12 cellular contexts compared by ENCODE assay signal in genomic region chr16:8878523-8878911, GRCh38. TPM values are rescaled to one million over a fixed set of nuclear protein-coding genes. Genes with fewer than 3 reads are reported as not detected.
DNase-seq lines count a peak whose midpoint lies in the region; ATAC-seq and TF ChIP-seq lines count a peak whose summit lies in the region.
"Had no signal": no experiment of that assay in that cellular context is flagged by ENCODE, and none has a peak within 500 bp of the region (broad histone marks: within the 10 kb centered on the region; RNA-seq: fewer than 3 reads in every experiment).

No MANE protein-coding gene starts in this region.

- H3K27me3 Mint-ChIP-seq in HFFc6 (ENCODE audit: insufficient read depth), result no peaks in the 10 kb centered on the region
- no peaks in the 10 kb centered on the region for H3K27me3 Mint-ChIP-seq in activated T-helper 17 cell treated with anti-CD3 and anti-CD28 coated beads, Interleukin-2, amount 50 U/mL, for 72 hours
- no peaks in the 10 kb centered on the region for H3K27me3 Mint-ChIP-seq in activated CD4-positive, alpha-beta T cell treated with anti-CD3 and anti-CD28 coated beads, Interleukin-2, amount 10 ng/mL, durations not matched to agents 24 days and 14 days

- intact Hi-C loops in activated CD4-positive, alpha-beta T cell treated with anti-CD3 and anti-CD28 coated beads, Interleukin-2, amount 10 ng/mL, durations not matched to agents 24 days and 14 days (cut with micrococcal nuclease), result no loop called here

- TF ChIP-seq CTCF in HFFc6 (IDR thresholded peaks at IDR 0.05), result no peak

- peaks cover 29% of the 10 kb centered on the region for H3K4me1 Mint-ChIP-seq in HFFc6 (ENCODE audit: low read depth)
- H3K4me1 Mint-ChIP-seq in activated T-helper 17 cell treated with anti-CD3 and anti-CD28 coated beads, Interleukin-2, amount 50 U/mL, for 72 hours, result no peaks in the 10 kb centered on the region
- H3K4me1 Mint-ChIP-seq in stimulated activated effector memory CD8-positive, alpha-beta T cell treated with anti-CD3 and anti-CD28 coated beads, Interleukin-12 subunit alpha, Interleukin-12 subunit beta, amount 100 ng/mL, for 72 hours, result peaks cover 10% of the 10 kb centered on the region
- peaks cover 9% of the 10 kb centered on the region for H3K4me1 Mint-ChIP-seq in activated CD4-positive, alpha-beta T cell treated with anti-CD3 and anti-CD28 coated beads, Interleukin-2, amount 10 ng/mL, durations not matched to agents 24 days and 14 days

- no peaks in the 10 kb centered on the region for H3K9me3 Mint-ChIP-seq in HFFc6
- no peaks in the 10 kb centered on the region for H3K9me3 Mint-ChIP-seq in activated T-helper 17 cell treated with anti-CD3 and anti-CD28 coated beads, Interleukin-2, amount 50 U/mL, for 72 hours
- H3K9me3 Mint-ChIP-seq in stimulated activated effector memory CD8-positive, alpha-beta T cell treated with anti-CD3 and anti-CD28 coated beads, Interleukin-12 subunit alpha, Interleukin-12 subunit beta, amount 100 ng/mL, for 72 hours, result no peaks in the 10 kb centered on the region
- H3K9me3 Mint-ChIP-seq in activated CD4-positive, alpha-beta T cell treated with anti-CD3 and anti-CD28 coated beads, Interleukin-2, amount 10 ng/mL, durations not matched to agents 24 days and 14 days, result no peaks in the 10 kb centered on the region

- no peak for ATAC-seq in activated T-helper 17 cell treated with anti-CD3 and anti-CD28 coated beads, Interleukin-2, amount 50 U/mL, for 72 hours (replicated peaks)
- no peak for ATAC-seq in stimulated activated effector memory CD8-positive, alpha-beta T cell treated with anti-CD3 and anti-CD28 coated beads, Interleukin-12 subunit alpha, Interleukin-12 subunit beta, amount 100 ng/mL, for 72 hours
- ATAC-seq in GM21381 (IDR thresholded peaks at IDR 0.05; ENCODE audit: unreplicated experiment), result no peak

- H3K36me3 Mint-ChIP-seq in HFFc6 (ENCODE audit: low read depth), result no peaks in the 10 kb centered on the region
- H3K36me3 Mint-ChIP-seq in activated T-helper 17 cell treated with anti-CD3 and anti-CD28 coated beads, Interleukin-2, amount 50 U/mL, for 72 hours (ENCODE audit: low read depth), result no peaks in the 10 kb centered on the region
- no peaks in the 10 kb centered on the region for H3K36me3 Mint-ChIP-seq in stimulated activated effector memory CD8-positive, alpha-beta T cell treated with anti-CD3 and anti-CD28 coated beads, Interleukin-12 subunit alpha, Interleukin-12 subunit beta, amount 100 ng/mL, for 72 hours
- H3K36me3 Mint-ChIP-seq in activated CD4-positive, alpha-beta T cell treated with anti-CD3 and anti-CD28 coated beads, Interleukin-2, amount 10 ng/mL, durations not matched to agents 24 days and 14 days (ENCODE audit: low read depth), result no peaks in the 10 kb centered on the region

- peak overlapping the region; percentile 25 for H3K4me3 Mint-ChIP-seq in HFFc6
- no peak overlapping the region for H3K4me3 Mint-ChIP-seq in activated T-helper 17 cell treated with anti-CD3 and anti-CD28 coated beads, Interleukin-2, amount 50 U/mL, for 72 hours
- H3K4me3 Mint-ChIP-seq in stimulated activated effector memory CD8-positive, alpha-beta T cell treated with anti-CD3 and anti-CD28 coated beads, Interleukin-12 subunit alpha, Interleukin-12 subunit beta, amount 100 ng/mL, for 72 hours, result no peak overlapping the region
- no peak overlapping the region for H3K4me3 Mint-ChIP-seq in activated CD4-positive, alpha-beta T cell treated with anti-CD3 and anti-CD28 coated beads, Interleukin-2, amount 10 ng/mL, durations not matched to agents 24 days and 14 days
- H3K4me3 Mint-ChIP-seq: activated CD8-positive, alpha-beta T cell treated with anti-CD3 and anti-CD28 coated beads, Interleukin-2, amount 10 ng/mL, durations not matched to agents 7 days and 5 days had no signal

- H3K27ac Mint-ChIP-seq in HFFc6, result peak overlapping the region; percentile 64
- H3K27ac Mint-ChIP-seq in activated T-helper 17 cell treated with anti-CD3 and anti-CD28 coated beads, Interleukin-2, amount 50 U/mL, for 72 hours, result peak overlapping the region; percentile 50
- peak overlapping the region; percentile 67 for H3K27ac Mint-ChIP-seq in stimulated activated effector memory CD8-positive, alpha-beta T cell treated with anti-CD3 and anti-CD28 coated beads, Interleukin-12 subunit alpha, Interleukin-12 subunit beta, amount 100 ng/mL, for 72 hours
- H3K27ac Mint-ChIP-seq in activated CD4-positive, alpha-beta T cell treated with anti-CD3 and anti-CD28 coated beads, Interleukin-2, amount 10 ng/mL, durations not matched to agents 24 days and 14 days, result no peak overlapping the region

- DNase-seq in HFFc6 (peak; percentile 80), hepatic stellate cell (ENCODE audit: low spot score) (peak; percentile 86), mucosa of gallbladder (ENCODE audit: low spot score) (no peak), COLO829 (ENCODE audit: low spot score) (no peak)
- no peak for DNase-seq in stimulated activated effector memory CD8-positive, alpha-beta T cell treated with anti-CD3 and anti-CD28 coated beads, Interleukin-12 subunit alpha, Interleukin-12 subunit beta, amount 100 ng/mL, for 72 hours (ENCODE audit: low spot score in 2 of 2)
- no peak for DNase-seq in activated CD4-positive, alpha-beta T cell treated with anti-CD3 and anti-CD28 coated beads, Interleukin-2, amount 10 ng/mL, durations not matched to agents 24 days and 14 days
- DNase-seq: activated CD8-positive, alpha-beta T cell treated with anti-CD3 and anti-CD28 coated beads, Interleukin-2, amount 10 ng/mL, durations not matched to agents 7 days and 5 days; NCI-H187 treated with DMSO at 0.1 percent for 48 hours; occipital lobe; RPMI8226 had no signal

RNA-seq across cellular contexts. Expression of gene LITAFD, which starts 3.6 kb away (rescaled TPM):
- total RNA-seq in HFFc6 (2021; fragmentation: NEBNext Ultra II Directional; extraction: Animal tissue kit (Norgen Biotek cat#: 25700)), result not detected
- total RNA-seq in activated T-helper 17 cell treated with anti-CD3 and anti-CD28 coated beads, Interleukin-2, amount 50 U/mL, for 72 hours, result not detected
- total RNA-seq in activated CD4-positive, alpha-beta T cell treated with anti-CD3 and anti-CD28 coated beads, Interleukin-2, amount 10 ng/mL, durations not matched to agents 24 days and 14 days, result not detected in 2 replicates
- not detected for total RNA-seq in mucosa of gallbladder
- total RNA-seq: activated CD8-positive, alpha-beta T cell treated with anti-CD3 and anti-CD28 coated beads, Interleukin-2, amount 10 ng/mL, durations not matched to agents 7 days and 5 days; occipital lobe had no signal

RNA-seq across cellular contexts. Expression of gene CARHSP1, which starts 9.7 kb away (rescaled TPM):
- total RNA-seq in HFFc6 (2021; fragmentation: NEBNext Ultra II Directional; extraction: Animal tissue kit (Norgen Biotek cat#: 25700)), result 100 to 1,000 TPM in 3 of 6 experiments, 10 to 100 TPM in 3; 91.4 to 114 (median 97.9) TPM
- 100 to 1,000 TPM in 1 of 2 donors, 10 to 100 TPM in 1; 98.6 to 115 TPM for total RNA-seq in activated T-helper 17 cell treated with anti-CD3 and anti-CD28 coated beads, Interleukin-2, amount 50 U/mL, for 72 hours
- total RNA-seq in activated CD4-positive, alpha-beta T cell treated with anti-CD3 and anti-CD28 coated beads, Interleukin-2, amount 10 ng/mL, durations not matched to agents 24 days and 14 days, result 67.7 and 73.3 TPM in 2 replicates
- 68.8 TPM for total RNA-seq in mucosa of gallbladder

Comparison
In these comparisons a context has a peak if more than half of its experiments do, and no peak if none do; other contexts are left out.
1. DNase-seq: peak in HFFc6 (single experiment) and hepatic stellate cell (single experiment); none in stimulated activated effector memory CD8-positive, alpha-beta T cell treated with anti-CD3 and anti-CD28 coated beads, Interleukin-12 subunit alpha, Interleukin-12 subunit beta, amount 100 ng/mL, for 72 hours (0 of 2), activated CD4-positive, alpha-beta T cell treated with anti-CD3 and anti-CD28 coated beads, Interleukin-2, amount 10 ng/mL, durations not matched to agents 24 days and 14 days (single experiment), mucosa of gallbladder (single experiment) and COLO829 (single experiment).